Comparison of ENCODE assay signal across 18 cellular contexts in genomic region chr22:43292633-43293025, GRCh38. TPM values are rescaled to one million over a fixed set of nuclear protein-coding genes. Genes with fewer than 3 reads are reported as not detected.
DNase-seq lines count a peak whose midpoint lies in the region; ATAC-seq and TF ChIP-seq lines count a peak whose summit lies in the region.
"Had no signal": no experiment of that assay in that cellular context is flagged by ENCODE, and none has a peak within 500 bp of the region (broad histone marks: within the 10 kb centered on the region; RNA-seq: fewer than 3 reads in every experiment).

No MANE protein-coding gene starts in this region.

- TF ChIP-seq CTCF in upper lobe of right lung (IDR thresholded peaks at IDR 0.05), result no peak
- TF ChIP-seq CTCF in natural killer cell (IDR thresholded peaks at IDR 0.05), result no peak

- no peaks in the 10 kb centered on the region for H3K9me3 Mint-ChIP-seq in natural killer cell
- H3K9me3 Mint-ChIP-seq: T-helper 1 cell treated with Interleukin-12 subunit alpha and Interleukin-12 subunit beta and Interleukin-4 antibody, amounts not matched to agents 30 μg/mL and 1 μg/mL, for 36 hours had no signal

- intact Hi-C loops in upper lobe of right lung (cut with DNase I), result no loop called here
- intact Hi-C loops in natural killer cell (cut with micrococcal nuclease), result no loop called here

- H3K4me3 ChIP-seq in upper lobe of right lung, result no peak overlapping the region
- H3K4me3 ChIP-seq: lung, pancreas had no signal

- no peaks in the 10 kb centered on the region for H3K27me3 ChIP-seq in upper lobe of right lung
- H3K27me3 ChIP-seq: pancreas had no signal

- DNase-seq in DMS53 (lab: John Stamatoyannopoulos, UW) (peak; percentile 32), DMS53 treated with DMSO at 0.1 percent for 48 hours (lab: John Stamatoyannopoulos, UW; ENCODE audit: unreplicated experiment) (no peak), NCI-H69 (lab: John Stamatoyannopoulos, UW) (peak; percentile 45), left kidney (ENCODE audit: low read depth, low spot score) (peak; percentile 82), upper lobe of right lung (no peak), natural killer cell (no peak), AML-193 (lab: John Stamatoyannopoulos, UW) (no peak)
- no peak for DNase-seq in NK-92 treated with Interleukin-12 subunit alpha and Interleukin-12 subunit beta, amount 100 ng/mL, for 24 hours (lab: John Stamatoyannopoulos, UW)
- DNase-seq: activated CD4-positive, alpha-beta T cell treated with anti-CD3 and anti-CD28 coated beads, Interleukin-2, amount 50 U/mL, for 4 hours; activated effector memory CD4-positive, alpha-beta T cell treated with Interleukin-2 at 50 U/mL for 16 hours; brain microvascular endothelial cell; H7; KBM-7; NCI-H1694 treated with DMSO at 0.1 percent for 48 hours; pancreas had no signal

- no peaks in the 10 kb centered on the region for H3K36me3 ChIP-seq in upper lobe of right lung
- H3K36me3 ChIP-seq: brain microvascular endothelial cell, pancreas had no signal

- peaks cover 59% of the 10 kb centered on the region for H3K4me1 ChIP-seq in upper lobe of right lung
- H3K4me1 ChIP-seq: pancreas had no signal

- H3K27me3 Mint-ChIP-seq in natural killer cell (ENCODE audit: low read depth in 2 of 2), result no peaks in the 10 kb centered on the region

- no peaks in the 10 kb centered on the region for H3K9me3 ChIP-seq in upper lobe of right lung
- H3K9me3 ChIP-seq: pancreas had no signal

- no peaks in the 10 kb centered on the region for H3K36me3 Mint-ChIP-seq in natural killer cell

- H3K4me3 Mint-ChIP-seq in natural killer cell, result no peak overlapping the region
- H3K4me3 Mint-ChIP-seq: T-helper 1 cell treated with Interleukin-12 subunit alpha and Interleukin-12 subunit beta and Interleukin-4 antibody, amounts not matched to agents 30 μg/mL and 1 μg/mL, for 36 hours had no signal

- H3K27ac Mint-ChIP-seq in natural killer cell, result no peak overlapping the region
- H3K27ac Mint-ChIP-seq: T-helper 1 cell treated with Interleukin-12 subunit alpha and Interleukin-12 subunit beta and Interleukin-4 antibody, amounts not matched to agents 30 μg/mL and 1 μg/mL, for 36 hours had no signal

- peaks cover 19 to 24% of the 10 kb centered on the region in 2 donors for H3K4me1 Mint-ChIP-seq in natural killer cell

- no peak for ATAC-seq in upper lobe of right lung
- no peak for ATAC-seq in natural killer cell
- ATAC-seq: pancreas had no signal

- H3K27ac ChIP-seq in upper lobe of right lung, result peak overlapping the region; percentile 79
- H3K27ac ChIP-seq: 22Rv1, brain microvascular endothelial cell, pancreas had no signal

RNA-seq across cellular contexts. Expression of gene SCUBE1, which starts 50.5 kb away (rescaled TPM):
- total RNA-seq in upper lobe of right lung, result 36.0 TPM
- 1 to 10 TPM in 1 of 3 donors, under 1 TPM in 2; 0.05 to 1.2 (median 0.11) TPM for total RNA-seq in natural killer cell

Comparison
In these comparisons a context has a peak if more than half of its experiments do, and no peak if none do; other contexts are left out.
1. DNase-seq: peak in DMS53 (single experiment), NCI-H69 (single experiment) and left kidney (single experiment); none in DMS53 treated with DMSO at 0.1 percent for 48 hours (single experiment), upper lobe of right lung (single experiment), NK-92 treated with Interleukin-12 subunit alpha and Interleukin-12 subunit beta, amount 100 ng/mL, for 24 hours (single experiment), natural killer cell (single experiment) and AML-193 (0 of 2).
2. RNA of gene SCUBE1, which starts 50.5 kb away (total RNA-seq): 36.0 TPM in upper lobe of right lung (single experiment); 0.05 to 1.2 TPM in natural killer cell; every median in the first group is over 10 times any median in the second.